Comparison of ENCODE assay signal across 18 cellular contexts in genomic region chr15:83472151-83472550, GRCh38. TPM values are rescaled to one million over a fixed set of nuclear protein-coding genes. Genes with fewer than 3 reads are reported as not detected.
DNase-seq lines count a peak whose midpoint lies in the region; ATAC-seq, FAIRE-seq and TF ChIP-seq lines count a peak whose summit lies in the region.
"Had no signal": no experiment of that assay in that cellular context is flagged by ENCODE, and none has a peak within 500 bp of the region (broad histone marks: within the 10 kb centered on the region; RNA-seq: fewer than 3 reads in every experiment).

No MANE protein-coding gene starts in this region.

- H3K4me1 ChIP-seq in body of pancreas = peaks cover 2% of the 10 kb centered on the region
- H3K4me1 ChIP-seq: BLaER1 had no signal

- peak overlapping the region in 9 of 59 donors; percentile 1 to 34 (median 15) for H3K4me3 ChIP-seq in dorsolateral prefrontal cortex
- no peak overlapping the region for H3K4me3 ChIP-seq in body of pancreas
- H3K4me3 ChIP-seq: BLaER1, GM23338 had no signal

- 78 to 90% methylated on average over 3 of the region's 3 CpGs for WGBS in body of pancreas, 2 donors

- intact Hi-C loops in dorsolateral prefrontal cortex (cut with DNase I) (no loop called here), body of pancreas (cut with DNase I) (no loop called here)

- H3K36me3 ChIP-seq in body of pancreas (replicated peaks in 1 of 2; ENCODE audit: insufficient read depth in 1 of 2, low read depth in 2 of 2) = no peaks in the 10 kb centered on the region
- H3K36me3 ChIP-seq: BLaER1 had no signal

- ATAC-seq in body of pancreas = no peak
- ATAC-seq: GM23338 had no signal

- no peak for FAIRE-seq in GM19239 (lab: Jason Lieb, UNC)
- FAIRE-seq: GM12891, GM18507, H54 had no signal

- H3K27ac ChIP-seq in angular gyrus (ENCODE audit: low read depth, low read length) (peak overlapping the region; percentile 89), dorsolateral prefrontal cortex (peak overlapping the region in 58 of 59 donors; percentile 26 to 95 (median 86)), body of pancreas (no peak overlapping the region)
- H3K27ac ChIP-seq: BLaER1, HL-60 had no signal

- H3K9me3 ChIP-seq in body of pancreas = no peaks in the 10 kb centered on the region
- H3K9me3 ChIP-seq: BLaER1 had no signal

- TF ChIP-seq CTCF in dorsolateral prefrontal cortex (IDR thresholded peaks at IDR 0.05 in 54 of 56, conservative IDR thresholded peaks at IDR 0.05 in 2 of 56; ENCODE audit: low read depth in 1 of 56, partially characterized antibody in 56 of 56) (peak in 1 of 56 donors; percentile 21), body of pancreas (IDR thresholded peaks at IDR 0.05) (no peak)

- no peak for TF ChIP-seq POLR2A in body of pancreas (IDR thresholded peaks at IDR 0.05)

- H3K27me3 ChIP-seq in dorsolateral prefrontal cortex (no peaks in the 10 kb centered on the region), body of pancreas (no peaks in the 10 kb centered on the region)
- H3K27me3 ChIP-seq: BLaER1 had no signal

- no peak for DNase-seq in dorsolateral prefrontal cortex
- DNase-seq in medulla oblongata (ENCODE audit: extremely low spot score) = peak; percentile 55
- DNase-seq in superior temporal gyrus (ENCODE audit: extremely low spot score) = peak; percentile 77
- no peak for DNase-seq in iPS-NIHi7 (ENCODE audit: extremely low spot score)
- no peak for DNase-seq in body of pancreas
- DNase-seq in GM19239 (ENCODE audit: insufficient read length, low spot score) = no peak
- DNase-seq: 8988T; CD4-positive, alpha-beta memory T cell; DMS79 treated with DMSO at 0.1 percent for 48 hours; HCEC 1CT had no signal

RNA-seq across cellular contexts. Expression of gene SH3GL3, which starts 25.0 kb away (rescaled TPM):
- total RNA-seq in dorsolateral prefrontal cortex (100 to 1,000 TPM in 36 of 120 experiments, 10 to 100 TPM in 84; 52.3 to 210 (median 91.0) TPM), body of pancreas (1 to 10 TPM in 1 of 2 donors, not detected in 1; 2.3 TPM)
- total RNA-seq: CD4-positive, alpha-beta memory T cell; G401 had no signal

Comparison
In these comparisons a context has a peak if more than half of its experiments do, and no peak if none do; other contexts are left out.
1. H3K27ac ChIP-seq: peak in angular gyrus (single experiment) and dorsolateral prefrontal cortex (58 of 59); none in body of pancreas (0 of 4).
2. DNase-seq: peak in medulla oblongata (single experiment) and superior temporal gyrus (single experiment); none in dorsolateral prefrontal cortex (0 of 10), iPS-NIHi7 (single experiment), body of pancreas (0 of 4) and GM19239 (single experiment).
3. RNA of gene SH3GL3, which starts 25.0 kb away (total RNA-seq): 52.3 to 210 TPM in dorsolateral prefrontal cortex; 2.3 TPM in body of pancreas; every median in the first group is over 10 times any median in the second.